2 cellular contexts compared by ENCODE assay signal in genomic region chr17:61567045-61567802, GRCh38.
TF ChIP-seq lines count a peak whose summit lies in the region.

No MANE protein-coding gene starts in this region.

TF ChIP-seq in HepG2, 621 proteins besides CTCF, POLR2A, EP300 and RAD21:
- TF ChIP-seq ARID4A (CRISPR knock-in tag; IDR thresholded peaks at IDR 0.05; ENCODE audit: borderline replicate concordance) = no peak
- 0 out of 2 replicates have a peak, but pooled peaks have one; percentile 25 for TF ChIP-seq ARID3A (IDR thresholded peaks at IDR 0.05; ENCODE audit: low read depth, low read length)

TF ChIP-seq in K562, 482 proteins besides CTCF, POLR2A, EP300 and RAD21:
- TF ChIP-seq EWSR1 (IDR thresholded peaks at IDR 0.05; ENCODE audit: borderline replicate concordance, low read depth, partially characterized antibody) (peak; percentile 78), NFATC3 (IDR thresholded peaks at IDR 0.05) (no peak), ZNF398 (CRISPR knock-in tag; IDR thresholded peaks at IDR 0.05) (no peak), KLF1 (tag; IDR thresholded peaks at IDR 0.05) (no peak), ZBTB11 (CRISPR knock-in tag; IDR thresholded peaks at IDR 0.05) (peak in 1 of 3 experiments; percentile 88; a peak in 2 of 6 replicates), GMEB1 (CRISPR knock-in tag; IDR thresholded peaks at IDR 0.05) (no peak), ZNF217 (CRISPR knock-in tag; IDR thresholded peaks at IDR 0.05) (no peak), STAT5B (CRISPR knock-in tag; IDR thresholded peaks at IDR 0.05) (no peak), STAG1 (CRISPR knock-in tag; IDR thresholded peaks at IDR 0.05; ENCODE audit: borderline replicate concordance) (no peak), ZNF830 (CRISPR knock-in tag; IDR thresholded peaks at IDR 0.05) (no peak)
